1 cellular context compared by ENCODE assay signal in genomic region chr17:75034236-75034908, GRCh38.
A peak's percentile ranks its signal among the peaks of the same experiment; 100 is the strongest.
TF ChIP-seq lines count a peak whose summit lies in the region.

No MANE protein-coding gene starts in this region.

TF ChIP-seq in HepG2, 621 proteins besides CTCF, POLR2A, EP300 and RAD21 (continued from another document and continues in another):
- TF ChIP-seq ZGPAT (CRISPR knock-in tag; IDR thresholded peaks at IDR 0.05) (no peak), HNF4G (IDR thresholded peaks at IDR 0.05; ENCODE audit: borderline replicate concordance, low read depth, low read length) (0 out of 2 replicates have a peak, but pooled peaks have one; percentile 9), HNF4G (CRISPR knock-in tag; IDR thresholded peaks at IDR 0.05; ENCODE audit: borderline replicate concordance, low read depth) (peak; percentile 67; the same call in 1 of the 2 replicates), ZNF572 (CRISPR knock-in tag; IDR thresholded peaks at IDR 0.05) (0 out of 2 replicates have a peak, but pooled peaks have one; percentile 7), ZSCAN12 (CRISPR knock-in tag; IDR thresholded peaks at IDR 0.05) (no peak), RNF2 (conservative IDR thresholded peaks at IDR 0.05; ENCODE audit: low read depth) (peak; percentile 83), THAP9 (CRISPR knock-in tag; IDR thresholded peaks at IDR 0.05; ENCODE audit: borderline replicate concordance) (0 out of 2 replicates have a peak, but pooled peaks have one; percentile 10), ADNP (CRISPR knock-in tag; IDR thresholded peaks at IDR 0.05) (peak; percentile 95), ZFP37 (CRISPR knock-in tag; IDR thresholded peaks at IDR 0.05; ENCODE audit: borderline replicate concordance) (peak; percentile 82), FOXK1 (CRISPR knock-in tag; IDR thresholded peaks at IDR 0.05; ENCODE audit: borderline replicate concordance, low read depth) (peak; percentile 71; the same call in 1 of the 2 replicates), THAP7 (CRISPR knock-in tag; IDR thresholded peaks at IDR 0.05) (0 out of 2 replicates have a peak, but pooled peaks have one; percentile 53), ZNF512 (CRISPR knock-in tag; IDR thresholded peaks at IDR 0.05) (0 out of 2 replicates have a peak, but pooled peaks have one; percentile 63), ZNF326 (CRISPR knock-in tag; IDR thresholded peaks at IDR 0.05; ENCODE audit: borderline replicate concordance) (0 out of 2 replicates have a peak, but pooled peaks have one; percentile 52), ZNF407 (CRISPR knock-in tag; IDR thresholded peaks at IDR 0.05; ENCODE audit: not compliant biosample characterization) (no peak), NFKBIZ (CRISPR knock-in tag; IDR thresholded peaks at IDR 0.05) (peak; percentile 76), HOXA9 (CRISPR knock-in tag; IDR thresholded peaks at IDR 0.05; ENCODE audit: borderline replicate concordance) (no peak), IRF1 (CRISPR knock-in tag; IDR thresholded peaks at IDR 0.05; ENCODE audit: low read depth) (no peak; the same call in 1 of the 2 replicates), ZNF720 (CRISPR knock-in tag; IDR thresholded peaks at IDR 0.05) (no peak), HMGA1 (CRISPR knock-in tag; conservative IDR thresholded peaks at IDR 0.05) (no peak), AKAP8 (CRISPR knock-in tag; IDR thresholded peaks at IDR 0.05) (0 out of 2 replicates have a peak, but pooled peaks have one; percentile 52), NRL (CRISPR knock-in tag; IDR thresholded peaks at IDR 0.05; ENCODE audit: borderline replicate concordance) (peak; percentile 87), MIER2 (CRISPR knock-in tag; IDR thresholded peaks at IDR 0.05) (peak; percentile 38; the same call in 1 of the 2 replicates), GRHL1 (CRISPR knock-in tag; conservative IDR thresholded peaks at IDR 0.05) (no peak), DR1 (CRISPR knock-in tag; IDR thresholded peaks at IDR 0.05) (peak; percentile 85), ZBTB46 (CRISPR knock-in tag; IDR thresholded peaks at IDR 0.05; ENCODE audit: borderline replicate concordance) (no peak), ZFX (CRISPR knock-in tag; IDR thresholded peaks at IDR 0.05; ENCODE audit: low read depth) (peak; percentile 81; the same call in 1 of the 2 replicates), E2F2 (CRISPR knock-in tag; IDR thresholded peaks at IDR 0.05; ENCODE audit: borderline replicate concordance) (peak; percentile 94; the same call in 1 of the 2 replicates), HES4 (CRISPR knock-in tag; IDR thresholded peaks at IDR 0.05; ENCODE audit: borderline replicate concordance) (peak; percentile 94), ZBTB42 (CRISPR knock-in tag; IDR thresholded peaks at IDR 0.05) (no peak; the same call in 1 of the 2 replicates), KLF16 (CRISPR knock-in tag; IDR thresholded peaks at IDR 0.05) (peak in 1 of 2 experiments; percentile 58; a peak in 2 of 4 replicates), GATA4 (IDR thresholded peaks at IDR 0.05; ENCODE audit: borderline replicate concordance, low read depth) (no peak), TEAD2 (CRISPR knock-in tag; IDR thresholded peaks at IDR 0.05) (no peak; the same call in 1 of the 2 replicates)
